8 cellular contexts compared by ENCODE assay signal in genomic region chr6:31541658-31542521, GRCh38.
DNase-seq lines count a peak whose midpoint lies in the region; ATAC-seq and TF ChIP-seq lines count a peak whose summit lies in the region.

TSS of gene DDX39B (minus strand) at chr6:31542003. CDS start at chr6:31540532, 1,471 bp downstream.

- peak; percentile 51 for ATAC-seq in HG03442 (IDR thresholded peaks at IDR 0.05; ENCODE audit: unreplicated experiment)

- H3K4me3 ChIP-seq in choroid plexus epithelial cell (ENCODE audit: low read depth, low read length), result peak within 1 kb of the TSS; percentile 94

- TF ChIP-seq CTCF in choroid plexus epithelial cell (conservative IDR thresholded peaks at IDR 0.05; ENCODE audit: low read depth, low read length), result no peak

- DNase-seq in AML-193 (lab: John Stamatoyannopoulos, UW), result peak; percentile 97 to 99
- DNase-seq in GM19238 (ENCODE audit: insufficient read length, low spot score), result peak; percentile 89
- DNase-seq in NCI-H524 (lab: John Stamatoyannopoulos, UW), result peak; percentile 96
- DNase-seq in activated CD4-positive, alpha-beta T cell treated with anti-CD3 and anti-CD28 coated beads for 4 hours, result peak; percentile 90 to 95
- peak; percentile 99 for DNase-seq in choroid plexus epithelial cell (ENCODE audit: low read depth)
- peak; percentile 97 for DNase-seq in kidney tubule cell (ENCODE audit: low spot score)
- peak; percentile 66 to 88 for DNase-seq in stimulated activated CD4-positive, alpha-beta T cell treated with anti-CD3 and anti-CD28 coated beads, Interleukin-1b, Interleukin-23, amount 100 ng/mL, for 1 hour (ENCODE audit: low read depth in 2 of 2)

Comparison
In these comparisons a context has a peak if more than half of its experiments do, and no peak if none do; other contexts are left out.
1. Peak in every context shown above with its lines: DNase-seq, ATAC-seq and H3K4me3 ChIP-seq.